8 cellular contexts compared by ENCODE assay signal in genomic region chr7:141012044-141012685, GRCh38. TPM values are rescaled to one million over a fixed set of nuclear protein-coding genes. Genes with fewer than 3 reads are reported as not detected.
DNase-seq lines count a peak whose midpoint lies in the region; ATAC-seq, FAIRE-seq and TF ChIP-seq lines count a peak whose summit lies in the region.

No MANE protein-coding gene starts in this region.

- H4K20me1 ChIP-seq in DND-41 (ENCODE audit: insufficient read depth, low read length) (no peaks in the 10 kb centered on the region), astrocyte (ENCODE audit: insufficient read depth, low read length) (no peaks in the 10 kb centered on the region)

- H3K4me2 ChIP-seq in DND-41 (ENCODE audit: insufficient read depth, low read length) (no peak overlapping the region), astrocyte (ENCODE audit: low read length) (no peak overlapping the region)

- H3K36me3 ChIP-seq in DND-41 (ENCODE audit: insufficient read depth, low read length) (peaks cover 4% of the 10 kb centered on the region; the same call in 1 of the 2 replicates), astrocyte (ENCODE audit: insufficient read depth, low read length) (peaks cover 2% of the 10 kb centered on the region)

- H3K9me3 ChIP-seq in DND-41 (ENCODE audit: insufficient read depth, low read length, severe bottlenecking) (no peaks in the 10 kb centered on the region), astrocyte (ENCODE audit: insufficient read depth, low read depth, low read length) (no peaks in the 10 kb centered on the region)

- peaks cover 21% of the 10 kb centered on the region for H3K4me1 Mint-ChIP-seq in astrocyte (ENCODE audit: low read depth, unreplicated experiment)
- peaks cover 41 to 47% of the 10 kb centered on the region in 2 donors for H3K4me1 Mint-ChIP-seq in immature natural killer cell

- H3K27ac Mint-ChIP-seq in astrocyte (ENCODE audit: unreplicated experiment) (peak overlapping the region; percentile 47), immature natural killer cell (peak overlapping the region; percentile 81 to 100 (median 99))

- H3K27ac ChIP-seq in DND-41 (ENCODE audit: low read length), result no peak overlapping the region
- no peak overlapping the region for H3K27ac ChIP-seq in astrocyte (ENCODE audit: low read depth, low read length)

- no peaks in the 10 kb centered on the region for H3K27me3 ChIP-seq in DND-41 (ENCODE audit: insufficient read depth, low read length, poor library complexity)
- no peaks in the 10 kb centered on the region for H3K27me3 ChIP-seq in astrocyte (ENCODE audit: insufficient read depth, low read length)

- no peak overlapping the region for H2AFZ ChIP-seq in DND-41 (ENCODE audit: low read depth, low read length)
- no peak overlapping the region for H2AFZ ChIP-seq in astrocyte (ENCODE audit: low read depth, low read length)

- no peak for FAIRE-seq in astrocyte (lab: Jason Lieb, UNC)

- no peaks in the 10 kb centered on the region for H3K27me3 Mint-ChIP-seq in astrocyte (ENCODE audit: low read depth, unreplicated experiment)
- H3K27me3 Mint-ChIP-seq in immature natural killer cell (ENCODE audit: low read depth in 3 of 3), result peaks cover 6 to 18% (median 16%) of the 10 kb centered on the region in 3 donors

- H3K9ac ChIP-seq in DND-41 (ENCODE audit: low read depth, low read length) (no peak overlapping the region), astrocyte (ENCODE audit: low read length) (no peak overlapping the region)

- H3K36me3 Mint-ChIP-seq in astrocyte (ENCODE audit: low read depth, unreplicated experiment) (no peaks in the 10 kb centered on the region), immature natural killer cell (peaks cover 10 to 18% (median 17%) of the 10 kb centered on the region in 3 donors)

- DNase-seq in DND-41, result peak; percentile 79
- peak; percentile 49 to 91 (median 71) for DNase-seq in NCI-H1417 (lab: John Stamatoyannopoulos, UW)
- peak; percentile 61 for DNase-seq in T-helper 9 cell
- DNase-seq in astrocyte (ENCODE audit: low read depth), result peak; percentile 23
- DNase-seq in immature natural killer cell, result peak; percentile 78 to 85 (median 83)
- DNase-seq in stimulated activated CD4-positive, alpha-beta T cell treated with anti-CD3 and anti-CD28 coated beads, Interleukin-1b, Interleukin-23, amount 100 ng/mL, for 4 hours (ENCODE audit: low read depth in 2 of 2), result peak; percentile 48 to 70

- ATAC-seq in DND-41 (ENCODE audit: insufficient read depth, low read depth) (peak; percentile 45), GM21786 (IDR thresholded peaks at IDR 0.05; ENCODE audit: unreplicated experiment) (peak; percentile 25), HG02970 (IDR thresholded peaks at IDR 0.05; ENCODE audit: low FRiP score, unreplicated experiment) (no peak)

- no peak overlapping the region for H3K4me3 Mint-ChIP-seq in astrocyte (ENCODE audit: unreplicated experiment)
- H3K4me3 Mint-ChIP-seq in immature natural killer cell, result peak overlapping the region; percentile 26 to 58 (median 38)

- no peaks in the 10 kb centered on the region for H3K9me3 Mint-ChIP-seq in astrocyte (ENCODE audit: unreplicated experiment)
- no peaks in the 10 kb centered on the region for H3K9me3 Mint-ChIP-seq in immature natural killer cell

- peak; percentile 80 for TF ChIP-seq CTCF in DND-41 (IDR thresholded peaks at IDR 0.05; ENCODE audit: borderline replicate concordance, extremely low read depth, low read length, poor library complexity, severe bottlenecking)
- peak; percentile 70 for TF ChIP-seq CTCF in astrocyte (IDR thresholded peaks at IDR 0.05; ENCODE audit: insufficient read depth, low read depth, low read length)

- H3K4me3 ChIP-seq in DND-41 (ENCODE audit: low read depth in 1 of 2, low read length in 2 of 2) (no peak overlapping the region), astrocyte (ENCODE audit: insufficient read depth, low read depth, low read length) (no peak overlapping the region)

- H3K4me1 ChIP-seq in DND-41 (ENCODE audit: insufficient read depth, low read length) (peaks cover 21% of the 10 kb centered on the region), astrocyte (ENCODE audit: insufficient read depth, low read length) (peaks cover 4% of the 10 kb centered on the region)

- H3K79me2 ChIP-seq in DND-41 (ENCODE audit: insufficient read depth, low read length) (peaks cover 10% of the 10 kb centered on the region), astrocyte (ENCODE audit: insufficient read depth, low read length) (peaks cover 17% of the 10 kb centered on the region)

RNA-seq across cellular contexts. Expression of gene MRPS33, which starts 2.6 kb away (rescaled TPM):
- 52.1 and 53.8 TPM in 2 replicates for total RNA-seq in astrocyte
- polyA plus RNA-seq in immature natural killer cell, result 10 to 100 TPM; 28.9 to 51.3 (median 46.9) TPM

Comparison
In these comparisons a context has a peak if more than half of its experiments do, and no peak if none do; other contexts are left out.
1. DNase-seq: peak in every context shown above with its lines; median percentile 83 in immature natural killer cell; 79 in DND-41; 71 in NCI-H1417; 61 in T-helper 9 cell; 59 in stimulated activated CD4-positive, alpha-beta T cell treated with anti-CD3 and anti-CD28 coated beads, Interleukin-1b, Interleukin-23, amount 100 ng/mL, for 4 hours; 23 in astrocyte.